ENCODE assay signal across 16 cellular contexts in genomic region chr15:56629133-56629532, GRCh38.
"Had no signal": no experiment of that assay in that cellular context is flagged by ENCODE, and none has a peak within 500 bp of the region (broad histone marks: within the 10 kb centered on the region; RNA-seq: fewer than 3 reads in every experiment).

No MANE protein-coding gene starts in this region.

- H3K4me3 Mint-ChIP-seq: endodermal cell; naive thymus-derived CD4-positive, alpha-beta T cell; nephron progenitor cell; type B pancreatic cell had no signal

- H3K9me3 ChIP-seq: heart left ventricle, neutrophil had no signal

- H3K4me1 ChIP-seq: heart left ventricle had no signal

- H3K4me3 ChIP-seq: coronary artery, heart left ventricle, lung, smooth muscle cell had no signal

- H3K4me1 Mint-ChIP-seq: endodermal cell, nephron progenitor cell had no signal

- H3K27me3 Mint-ChIP-seq: naive thymus-derived CD4-positive, alpha-beta T cell; type B pancreatic cell had no signal

- H3K27ac ChIP-seq: coronary artery, heart left ventricle, neutrophil had no signal

- H3K27me3 ChIP-seq: heart left ventricle, neutrophil had no signal

- H3K27ac Mint-ChIP-seq: endodermal cell, nephron progenitor cell, type B pancreatic cell had no signal

- DNase-seq: effector CD4-positive, alpha-beta T cell; endodermal cell; erythroblast; heart left ventricle; hippocampal formation; kidney glomerular epithelial cell; mesendoderm; naive thymus-derived CD4-positive, alpha-beta T cell; nephron progenitor cell; stimulated activated CD4-positive, alpha-beta T cell treated with anti-CD3 and anti-CD28 coated beads, Interleukin-2, amount 100 ng/mL, for 48 hours; stimulated activated naive CD4-positive, alpha-beta T cell treated with Interleukin-2 at 50 U/mL for 16 hours had no signal

- H3K36me3 Mint-ChIP-seq: type B pancreatic cell had no signal

- H3K9me3 Mint-ChIP-seq: endodermal cell; naive thymus-derived CD4-positive, alpha-beta T cell; nephron progenitor cell; type B pancreatic cell had no signal

- ATAC-seq: heart left ventricle; naive thymus-derived CD4-positive, alpha-beta T cell had no signal
